ENCODE assay signal across 12 cellular contexts in the genomic region with DNA sequence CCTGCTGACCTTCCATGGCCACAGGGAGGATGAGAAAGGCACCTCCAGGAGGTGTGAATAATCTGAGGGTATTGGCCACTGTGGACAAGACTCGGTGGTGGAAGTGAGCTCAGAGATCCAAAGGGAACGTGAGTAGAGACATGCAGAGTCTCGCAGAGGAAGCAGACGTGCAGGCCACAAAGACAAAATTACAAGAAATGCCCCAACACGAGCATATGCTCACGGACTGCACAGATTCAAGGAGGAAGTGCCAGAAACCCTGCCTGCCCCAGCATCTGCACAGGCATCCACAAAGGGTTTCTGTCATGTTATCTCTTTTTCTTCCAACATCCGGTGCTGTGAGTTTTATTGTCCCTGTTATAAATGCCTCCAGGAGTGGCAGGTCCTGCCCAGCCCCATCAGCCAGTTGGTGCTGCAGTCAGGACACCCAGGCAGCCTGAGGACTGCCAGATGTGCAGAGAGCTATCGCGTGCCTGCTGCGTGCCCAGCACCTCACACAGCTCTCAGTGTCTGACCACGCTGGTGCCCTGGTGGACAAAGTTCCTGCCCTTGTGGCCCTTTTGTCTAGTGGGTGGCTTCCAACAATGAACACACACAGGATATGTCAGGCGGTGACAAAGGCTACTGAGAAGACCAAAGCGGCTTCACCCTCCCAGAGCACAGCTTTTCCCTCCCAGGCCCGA. TPM values are rescaled to one million over a fixed set of nuclear protein-coding genes. Genes with fewer than 3 reads are reported as not detected.
DNase-seq lines count a peak whose midpoint lies in the region; ATAC-seq and TF ChIP-seq lines count a peak whose summit lies in the region.
"Had no signal": no experiment of that assay in that cellular context is flagged by ENCODE, and none has a peak within 500 bp of the region (broad histone marks: within the 10 kb centered on the region; RNA-seq: fewer than 3 reads in every experiment).

No MANE protein-coding gene starts in this region.

- intact Hi-C loops in left colon (cut with DNase I, micrococcal nuclease) = no loop called here

- no peak overlapping the region for H3K4me3 Mint-ChIP-seq in activated CD4-positive, alpha-beta memory T cell treated with anti-CD3 and anti-CD28 coated beads, Interleukin-2, amount 10 ng/mL, durations not matched to agents 7 days and 5 days
- H3K4me3 Mint-ChIP-seq: B cell had no signal

- H3K27me3 Mint-ChIP-seq in activated CD4-positive, alpha-beta memory T cell treated with anti-CD3 and anti-CD28 coated beads, Interleukin-2, amount 10 ng/mL, durations not matched to agents 7 days and 5 days = no peaks in the 10 kb centered on the region
- H3K27me3 Mint-ChIP-seq: B cell had no signal

- H3K4me3 ChIP-seq in AG04450 (ENCODE audit: low read depth, low read length) = no peak overlapping the region
- H3K4me3 ChIP-seq: esophagus squamous epithelium had no signal

- CTCF ChIA-PET in AG04450 (lab: Charles Lee) = interaction anchor here (1.2 to 2.3 kb wide), 2 partner anchors 9 to 75 kb away, joined by 4 to 10 read pairs; partner anchors contain the start of gene PPARD
- CTCF ChIA-PET in activated CD4-positive, alpha-beta memory T cell treated with anti-CD3 and anti-CD28 coated beads, Interleukin-2, amount 10 ng/mL, durations not matched to agents 7 days and 5 days (lab: Charles Lee) = interaction anchor here (1.8 to 4.1 kb wide), 2 partner anchors 32 to 76 kb away, joined by 6 to 32 read pairs; partner anchors contain the start of genes FANCE and PPARD

- DNase-seq in AG04450 (ENCODE audit: low read depth, low spot score) (no peak), GF-D8 (lab: John Stamatoyannopoulos, UW) (peak; percentile 10), left colon (peak; percentile 57 to 62), GM03348 (ENCODE audit: low spot score) (no peak), GM19240 (ENCODE audit: insufficient read length, low spot score) (no peak), HCEC 1CT (no peak)
- peak; percentile 20 for DNase-seq in activated CD4-positive, alpha-beta memory T cell treated with anti-CD3 and anti-CD28 coated beads, Interleukin-2, amount 10 ng/mL, durations not matched to agents 7 days and 5 days
- DNase-seq: activated CD8-positive, alpha-beta memory T cell treated with anti-CD3 and anti-CD28 coated beads, Interleukin-2, amount 50 U/mL, for 48 hours; esophagus squamous epithelium; NCI-H524 had no signal

- POLR2A ChIA-PET in AG04450 (lab: Yijun Ruan, JAX) = interaction anchor here (1.0 kb wide), 1 partner anchor 41 kb away, joined by 3 read pairs; no protein-coding TSS in a partner anchor
- POLR2A ChIA-PET in activated CD4-positive, alpha-beta memory T cell treated with anti-CD3 and anti-CD28 coated beads, Interleukin-2, amount 10 ng/mL, durations not matched to agents 7 days and 5 days (lab: Charles Lee) = interaction anchor here (1.8 to 3.3 kb wide), 3 partner anchors 24 to 50 kb away, joined by 6 to 10 read pairs (median 7); partner anchors contain the start of gene RPL10A

- peak overlapping the region; percentile 95 for H3K27ac ChIP-seq in AG04450 (ENCODE audit: low read depth, low read length)
- H3K27ac ChIP-seq: esophagus squamous epithelium had no signal

- H3K27me3 ChIP-seq in AG04450 (ENCODE audit: control insufficient read depth, insufficient read depth, low read length) = no peaks in the 10 kb centered on the region
- H3K27me3 ChIP-seq: esophagus squamous epithelium had no signal

- H3K4me1 Mint-ChIP-seq in activated CD4-positive, alpha-beta memory T cell treated with anti-CD3 and anti-CD28 coated beads, Interleukin-2, amount 10 ng/mL, durations not matched to agents 7 days and 5 days = peaks cover 36% of the 10 kb centered on the region

- H3K9me3 Mint-ChIP-seq in activated CD4-positive, alpha-beta memory T cell treated with anti-CD3 and anti-CD28 coated beads, Interleukin-2, amount 10 ng/mL, durations not matched to agents 7 days and 5 days = no peaks in the 10 kb centered on the region

- peaks cover 21% of the 10 kb centered on the region for H3K36me3 Mint-ChIP-seq in activated CD4-positive, alpha-beta memory T cell treated with anti-CD3 and anti-CD28 coated beads, Interleukin-2, amount 10 ng/mL, durations not matched to agents 7 days and 5 days (ENCODE audit: low read depth)

- H3K27ac Mint-ChIP-seq in activated CD4-positive, alpha-beta memory T cell treated with anti-CD3 and anti-CD28 coated beads, Interleukin-2, amount 10 ng/mL, durations not matched to agents 7 days and 5 days = peak overlapping the region; percentile 62
- H3K27ac Mint-ChIP-seq: B cell had no signal

- ATAC-seq in left colon (peak; percentile 91), HG03571 (IDR thresholded peaks at IDR 0.05; ENCODE audit: unreplicated experiment) (no peak)

- TF ChIP-seq CTCF in AG04450 (IDR thresholded peaks at IDR 0.05; ENCODE audit: low read depth, low read length) = no peak

- no peaks in the 10 kb centered on the region for H3K9me3 ChIP-seq in AG04450 (ENCODE audit: control insufficient read depth, insufficient read depth, low read length)
- H3K9me3 ChIP-seq: esophagus squamous epithelium had no signal

RNA-seq across cellular contexts. Expression of gene FANCE, which starts 34.0 kb away (rescaled TPM):
- polyA plus RNA-seq in AG04450 (2011; rRNA removed) = 7.0 and 7.1 TPM in 2 replicates
- 7.9 and 10.2 TPM in 2 replicates for polyA minus RNA-seq in AG04450 (2011; rRNA and poly(A)+ RNA removed)
- total RNA-seq in activated CD4-positive, alpha-beta memory T cell treated with anti-CD3 and anti-CD28 coated beads, Interleukin-2, amount 10 ng/mL, durations not matched to agents 7 days and 5 days = 10 to 100 TPM; 10.3 to 10.4 TPM
- total RNA-seq in left colon = 1 to 10 TPM; 3.8 to 4.9 TPM

RNA-seq across cellular contexts. Expression of gene RPL10A, which starts 50.1 kb away (rescaled TPM):
- 2,636 and 2,921 TPM in 2 replicates for polyA plus RNA-seq in AG04450 (2011; rRNA removed)
- polyA minus RNA-seq in AG04450 (2011; rRNA and poly(A)+ RNA removed) = 853 and 1,025 TPM in 2 replicates
- 1,000 to 10,000 TPM; 1,239 to 1,245 TPM for total RNA-seq in activated CD4-positive, alpha-beta memory T cell treated with anti-CD3 and anti-CD28 coated beads, Interleukin-2, amount 10 ng/mL, durations not matched to agents 7 days and 5 days
- 100 to 1,000 TPM; 901 to 914 TPM for total RNA-seq in left colon

Comparison
In these comparisons a context has a peak if more than half of its experiments do, and no peak if none do; other contexts are left out.
1. DNase-seq: peak in GF-D8 (single experiment), activated CD4-positive, alpha-beta memory T cell treated with anti-CD3 and anti-CD28 coated beads, Interleukin-2, amount 10 ng/mL, durations not matched to agents 7 days and 5 days (single experiment) and left colon (2 of 2); none in AG04450 (single experiment), GM03348 (single experiment), GM19240 (single experiment) and HCEC 1CT (single experiment).